Comparison of ENCODE assay signal across 8 cellular contexts in genomic region chr1:185595835-185596667, GRCh38.
DNase-seq lines count a peak whose midpoint lies in the region; ATAC-seq and TF ChIP-seq lines count a peak whose summit lies in the region.

No MANE protein-coding gene starts in this region.

- TF ChIP-seq POLR2A in transverse colon (IDR thresholded peaks at IDR 0.05): no peak

- in situ Hi-C loops in transverse colon (cut with MboI; ENCODE audit: low pct_ligation_motif_present in 1 of 4, low pct_unique_long_range_greater_than_20kb in 1 of 4, low sequenced_read_pairs in 3 of 4): no loop called here

- no peaks in the 10 kb centered on the region for H3K27me3 ChIP-seq in transverse colon

- intact Hi-C loops in mucosa of descending colon (cut with DNase I, micrococcal nuclease) (no loop called here), transverse colon (cut with DNase I; ENCODE audit: low total_unique reads) (no loop called here)

- H3K4me1 Mint-ChIP-seq in T-helper 2 cell treated with Interferon-gamma antibody and Interleukin-4, amounts not matched to agents 5 μg/mL and 100 μg/mL, for 36 hours (ENCODE audit: low read depth): peaks cover 30% of the 10 kb centered on the region
- peaks cover 27% of the 10 kb centered on the region for H3K4me1 Mint-ChIP-seq in WTC11
- peaks cover 22% of the 10 kb centered on the region for H3K4me1 Mint-ChIP-seq in central memory CD8-positive, alpha-beta T cell

- no peak overlapping the region for H3K4me3 Mint-ChIP-seq in T-helper 2 cell treated with Interferon-gamma antibody and Interleukin-4, amounts not matched to agents 5 μg/mL and 100 μg/mL, for 36 hours
- no peak overlapping the region for H3K4me3 Mint-ChIP-seq in WTC11
- no peak overlapping the region for H3K4me3 Mint-ChIP-seq in central memory CD8-positive, alpha-beta T cell

- 47 to 54% methylated on average over 3 of the region's 3 CpGs for WGBS in transverse colon (ENCODE audit: low coverage in 1 of 2), 2 donors

- H3K36me3 ChIP-seq in mucosa of descending colon (ENCODE audit: low read depth): no peaks in the 10 kb centered on the region
- H3K36me3 ChIP-seq in transverse colon: no peaks in the 10 kb centered on the region

- no peak overlapping the region for H3K27ac ChIP-seq in transverse colon

- DNase-seq in T-helper 2 cell (peak in 4 of 5 experiments; percentile 20 to 65 (median 27)), NCI-H146 treated with DMSO at 0.1 percent for 48 hours (lab: John Stamatoyannopoulos, UW; ENCODE audit: unreplicated experiment) (peak; percentile 15), WTC11 (ENCODE audit: low spot score) (peak; percentile 71), mucosa of descending colon (peak in 2 of 3 donors; percentile 24 to 88), transverse colon (peak; percentile 66)
- DNase-seq in T-helper 2 cell treated with Interferon-gamma antibody and Interleukin-4, amounts not matched to agents 5 μg/mL and 100 μg/mL, for 36 hours (ENCODE audit: low spot score): no peak
- peak; percentile 32 to 42 for DNase-seq in central memory CD8-positive, alpha-beta T cell (ENCODE audit: low spot score in 2 of 2)

- CTCF ChIA-PET in WTC11 (lab: Charles Lee): interaction anchor here (0.6 to 3.0 kb wide), 40 partner anchors 10 to 338 kb away, joined by 3 to 27 read pairs (median 4); partner anchors contain the start of gene IVNS1ABP

- H3K27me3 Mint-ChIP-seq in T-helper 2 cell treated with Interferon-gamma antibody and Interleukin-4, amounts not matched to agents 5 μg/mL and 100 μg/mL, for 36 hours (ENCODE audit: low read depth): no peaks in the 10 kb centered on the region
- no peaks in the 10 kb centered on the region; the same call in 1 of the 2 replicates for H3K27me3 Mint-ChIP-seq in WTC11 (ENCODE audit: low read depth)
- no peaks in the 10 kb centered on the region for H3K27me3 Mint-ChIP-seq in central memory CD8-positive, alpha-beta T cell

- peak; percentile 82 for TF ChIP-seq CTCF in WTC11 (IDR thresholded peaks at IDR 0.05)
- peak; percentile 31 for TF ChIP-seq CTCF in mucosa of descending colon (IDR thresholded peaks at IDR 0.05)
- TF ChIP-seq CTCF in transverse colon (IDR thresholded peaks at IDR 0.05): peak; percentile 54 to 73 (median 67)

- TF ChIP-seq EP300 in transverse colon (IDR thresholded peaks at IDR 0.05; ENCODE audit: low read depth): no peak

- peak; percentile 81 for ATAC-seq in HG02571 (IDR thresholded peaks at IDR 0.05; ENCODE audit: unreplicated experiment)
- ATAC-seq in WTC11: peak; percentile 98
- peak; percentile 75 for ATAC-seq in central memory CD8-positive, alpha-beta T cell (replicated peaks; ENCODE audit: extremely low read depth, poor library complexity, severe bottlenecking)
- peak; percentile 90 for ATAC-seq in mucosa of descending colon

- H3K27ac Mint-ChIP-seq in T-helper 2 cell treated with Interferon-gamma antibody and Interleukin-4, amounts not matched to agents 5 μg/mL and 100 μg/mL, for 36 hours: no peak overlapping the region
- H3K27ac Mint-ChIP-seq in WTC11: no peak overlapping the region
- H3K27ac Mint-ChIP-seq in central memory CD8-positive, alpha-beta T cell (ENCODE audit: low read depth): no peak overlapping the region

- H3K4me3 ChIP-seq in mucosa of descending colon: no peak overlapping the region
- H3K4me3 ChIP-seq in transverse colon: no peak overlapping the region

- peaks cover 4% of the 10 kb centered on the region for H3K36me3 Mint-ChIP-seq in T-helper 2 cell treated with Interferon-gamma antibody and Interleukin-4, amounts not matched to agents 5 μg/mL and 100 μg/mL, for 36 hours (ENCODE audit: low read depth)
- no peaks in the 10 kb centered on the region for H3K36me3 Mint-ChIP-seq in WTC11
- peaks cover 2% of the 10 kb centered on the region for H3K36me3 Mint-ChIP-seq in central memory CD8-positive, alpha-beta T cell (ENCODE audit: insufficient read depth)

- H3K9me3 ChIP-seq in mucosa of descending colon (no peaks in the 10 kb centered on the region), transverse colon (no peaks in the 10 kb centered on the region)

- POLR2A ChIA-PET in WTC11 (lab: Charles Lee): interaction anchor here (1.3 kb wide), 1 partner anchor 279 kb away, joined by 5 read pairs; the partner anchor contains the start of gene IVNS1ABP

- H3K4me1 ChIP-seq in mucosa of descending colon (ENCODE audit: low read depth): no peaks in the 10 kb centered on the region
- peaks cover 0 to 7% (median 2%) of the 10 kb centered on the region in 4 donors for H3K4me1 ChIP-seq in transverse colon

- H3K9me3 Mint-ChIP-seq in T-helper 2 cell treated with Interferon-gamma antibody and Interleukin-4, amounts not matched to agents 5 μg/mL and 100 μg/mL, for 36 hours: peaks cover 5% of the 10 kb centered on the region
- H3K9me3 Mint-ChIP-seq in WTC11: no peaks in the 10 kb centered on the region
- H3K9me3 Mint-ChIP-seq in central memory CD8-positive, alpha-beta T cell: no peaks in the 10 kb centered on the region

TF ChIP-seq in WTC11, 78 proteins besides CTCF, POLR2A, EP300 and RAD21 (continues in another document):
- TF ChIP-seq ZNF138 (CRISPR knock-in tag; conservative IDR thresholded peaks at IDR 0.05) (no peak), TCF7 (CRISPR knock-in tag; IDR thresholded peaks at IDR 0.05; ENCODE audit: low read depth) (no peak), USF2 (CRISPR knock-in tag; IDR thresholded peaks at IDR 0.05) (no peak), SOX15 (CRISPR knock-in tag; IDR thresholded peaks at IDR 0.05) (no peak), HMGXB4 (CRISPR knock-in tag; IDR thresholded peaks at IDR 0.05) (no peak), FOXK1 (CRISPR knock-in tag; IDR thresholded peaks at IDR 0.05) (no peak), PRDM15 (CRISPR knock-in tag; IDR thresholded peaks at IDR 0.05) (no peak), JUN (CRISPR knock-in tag; IDR thresholded peaks at IDR 0.05) (no peak), ZSCAN18 (CRISPR knock-in tag; IDR thresholded peaks at IDR 0.05) (no peak), E2F5 (CRISPR knock-in tag; IDR thresholded peaks at IDR 0.05) (no peak)

Comparison
In these comparisons a context has a peak if more than half of its experiments do, and no peak if none do; other contexts are left out.
1. CTCF ChIP-seq: peak in every context shown above with its lines; median percentile 82 in WTC11; 67 in transverse colon; 31 in mucosa of descending colon.